Comparison of ENCODE assay signal across 28 cellular contexts in genomic region chr4:15438939-15439524, GRCh38. TPM values are rescaled to one million over a fixed set of nuclear protein-coding genes. Genes with fewer than 3 reads are reported as not detected.
A peak's percentile ranks its signal among the peaks of the same experiment; 100 is the strongest.
DNase-seq lines count a peak whose midpoint lies in the region; ATAC-seq, FAIRE-seq and TF ChIP-seq lines count a peak whose summit lies in the region.
"Had no signal": no experiment of that assay in that cellular context is flagged by ENCODE, and none has a peak within 500 bp of the region (broad histone marks: within the 10 kb centered on the region; RNA-seq: fewer than 3 reads in every experiment).

No MANE protein-coding gene starts in this region.

- peak; percentile 13 for DNase-seq in AG10803 (ENCODE audit: low read depth)
- DNase-seq in H4 (ENCODE audit: low spot score), result peak; percentile 18
- DNase-seq in RPMI7951 (ENCODE audit: low read depth), result peak; percentile 53
- peak; percentile 62 for DNase-seq in fibroblast of peridontal ligament (ENCODE audit: extremely low read depth)
- DNase-seq in Kasumi-1 (lab: John Stamatoyannopoulos, UW), result no peak
- DNase-seq in hepatic stellate cell (ENCODE audit: low spot score), result no peak
- DNase-seq in GM12891 (ENCODE audit: insufficient read length, low spot score), result no peak
- DNase-seq: activated CD4-positive, alpha-beta T cell treated with anti-CD3 and anti-CD28 coated beads, Interleukin-2, amount 50 U/mL, for 4 hours; activated naive CD4-positive, alpha-beta T cell; anterior cingulate cortex; cerebellar nuclear complex; effector CD4-positive, alpha-beta T cell; heart left ventricle; immature natural killer cell; left ventricle myocardium inferior; NCI-H187 treated with DMSO at 0.1 percent for 48 hours; posterior cingulate gyrus; sigmoid colon; SJCRH30; T-helper 17 cell; uterus; WERI-Rb-1 had no signal

- TF ChIP-seq POLR2A in GM12891 (IDR thresholded peaks at IDR 0.05; ENCODE audit: low read depth, low read length), result no peak

- no peak for TF ChIP-seq CTCF in AG10803 (conservative IDR thresholded peaks at IDR 0.05; ENCODE audit: low read length)

- FAIRE-seq in GM12891 (lab: Jason Lieb, UNC), result no peak
- FAIRE-seq: H54 had no signal

- ATAC-seq in GM21825 (IDR thresholded peaks at IDR 0.05; ENCODE audit: unreplicated experiment), result no peak
- ATAC-seq: heart left ventricle; stimulated activated effector memory CD8-positive, alpha-beta T cell treated with anti-CD3 and anti-CD28 coated beads, Interleukin-12 subunit alpha, Interleukin-12 subunit beta, amount 100 ng/mL, for 72 hours; T-helper 17 cell had no signal

- H3K4me3 ChIP-seq in AG10803 (ENCODE audit: low read length), result no peak overlapping the region
- H3K4me3 ChIP-seq: heart left ventricle, left ventricle myocardium inferior, sigmoid colon, SJCRH30, suprapubic skin, uterus had no signal

TF ChIP-seq in GM12891, 5 proteins besides CTCF, POLR2A, EP300 and RAD21:
- TF ChIP-seq SPI1 (IDR thresholded peaks at IDR 0.05; ENCODE audit: low read depth, low read length) (no peak), POLR2AphosphoS5 (IDR thresholded peaks at IDR 0.05; ENCODE audit: low read depth, low read length) (no peak), PAX5 (IDR thresholded peaks at IDR 0.05; ENCODE audit: insufficient read depth, low read length, severe bottlenecking) (no peak), TAF1 (IDR thresholded peaks at IDR 0.05; ENCODE audit: low read depth, low read length) (no peak), POU2F2 (IDR thresholded peaks at IDR 0.05; ENCODE audit: low read depth, low read length) (no peak)

RNA-seq across cellular contexts. Expression of gene C1QTNF7, which starts 11.2 kb away (rescaled TPM):
- total RNA-seq in H4 (2014; rRNA removed; shearing (Covaris generic)), result not detected in 2 replicates
- not detected in 2 replicates for total RNA-seq in RPMI7951 (2014; rRNA removed; shearing (Covaris generic))
- polyA plus RNA-seq in GM12891 (2012; ENCODE audit: low read depth, missing spikeins), result not detected
- total RNA-seq: SJCRH30, T-helper 17 cell had no signal
- polyA plus RNA-seq: CD14-positive monocyte, immature natural killer cell, neural cell had no signal

RNA-seq across cellular contexts. Expression of gene CC2D2A, which starts 30.6 kb away (rescaled TPM):
- 9.3 and 16.3 TPM in 2 replicates for total RNA-seq in H4 (2014; rRNA removed; shearing (Covaris generic))
- 17.7 and 21.1 TPM in 2 replicates for total RNA-seq in RPMI7951 (2014; rRNA removed; shearing (Covaris generic))
- polyA plus RNA-seq in GM12891 (2012; ENCODE audit: low read depth, missing spikeins), result 0.53 TPM

Comparison
In these comparisons a context has a peak if more than half of its experiments do, and no peak if none do; other contexts are left out.
1. DNase-seq: peak in AG10803 (single experiment), H4 (single experiment), RPMI7951 (single experiment) and fibroblast of peridontal ligament (single experiment); none in Kasumi-1 (0 of 2), hepatic stellate cell (single experiment) and GM12891 (single experiment).